In the genomic region with DNA sequence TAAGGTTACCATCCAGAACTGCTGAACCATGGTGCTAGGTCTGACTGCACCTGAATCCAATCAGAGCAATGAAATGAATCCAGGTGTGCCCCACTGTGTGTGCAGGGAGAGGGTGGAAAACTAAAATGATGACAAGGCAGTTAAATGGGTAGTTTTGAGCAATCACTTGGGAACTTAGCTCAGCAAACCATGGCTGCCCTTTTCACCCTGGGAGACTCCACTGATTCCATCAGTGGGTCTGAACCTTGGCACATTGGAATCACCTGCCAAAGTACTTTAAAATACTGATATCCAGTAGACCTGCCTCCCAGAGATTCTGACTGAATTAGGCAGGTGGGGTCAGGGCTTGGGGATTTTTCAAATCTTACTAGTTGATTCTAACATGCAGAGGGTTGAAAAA, we compare ENCODE assay signal across 15 cellular contexts. TPM values are rescaled to one million over a fixed set of nuclear protein-coding genes. Genes with fewer than 3 reads are reported as not detected.
DNase-seq lines count a peak whose midpoint lies in the region; ATAC-seq and TF ChIP-seq lines count a peak whose summit lies in the region.
"Had no signal": no experiment of that assay in that cellular context is flagged by ENCODE, and none has a peak within 500 bp of the region (broad histone marks: within the 10 kb centered on the region; RNA-seq: fewer than 3 reads in every experiment).

No MANE protein-coding gene starts in this region.

- H2BK15ac ChIP-seq in mesendoderm (replicated peaks; ENCODE audit: low read depth) = no peak overlapping the region

- no peak overlapping the region for H4K5ac ChIP-seq in mesendoderm (ENCODE audit: low read length)

- no peak overlapping the region for H3K9ac ChIP-seq in mesendoderm (ENCODE audit: low read length)
- H3K9ac ChIP-seq: BLaER1 had no signal

- ATAC-seq in GM18858 (IDR thresholded peaks at IDR 0.05; ENCODE audit: unreplicated experiment) = no peak

- no peaks in the 10 kb centered on the region for H3K79me1 ChIP-seq in mesendoderm (ENCODE audit: low read length)

- H3K9me3 ChIP-seq in esophagus squamous epithelium (no peaks in the 10 kb centered on the region), tibial artery (no peaks in the 10 kb centered on the region)
- H3K9me3 ChIP-seq: BLaER1 had no signal

- H3K27me3 ChIP-seq in mesendoderm (ENCODE audit: insufficient read depth, low read length, poor library complexity) (no peaks in the 10 kb centered on the region), esophagus squamous epithelium (no peaks in the 10 kb centered on the region), tibial artery (no peaks in the 10 kb centered on the region)
- H3K27me3 ChIP-seq: BLaER1 had no signal

- intact Hi-C loops in esophagus squamous epithelium (cut with DNase I) (no loop called here), tibial artery (cut with DNase I; ENCODE audit: low total_unique reads) (no loop called here)

- no peak overlapping the region for H3K4ac ChIP-seq in mesendoderm (ENCODE audit: low read depth, low read length)

- H2AK5ac ChIP-seq in mesendoderm (ENCODE audit: low read length) = peak overlapping the region; percentile 36

- H3K23ac ChIP-seq in mesendoderm (ENCODE audit: low read length) = no peak overlapping the region

- H3K18ac ChIP-seq in mesendoderm (ENCODE audit: low read length) = no peak overlapping the region

- H3K4me3 ChIP-seq in mesendoderm (ENCODE audit: low read length) (no peak overlapping the region), esophagus squamous epithelium (no peak overlapping the region), tibial artery (no peak overlapping the region)
- H3K4me3 ChIP-seq: BLaER1 had no signal

- peak overlapping the region; percentile 67 for H3K56ac ChIP-seq in mesendoderm (ENCODE audit: low read length)

- H3K4me2 ChIP-seq in mesendoderm (ENCODE audit: low read length) = no peak overlapping the region
- H3K4me2 ChIP-seq: BLaER1 had no signal

- H3K36me3 ChIP-seq in mesendoderm (ENCODE audit: control insufficient read depth, insufficient read depth, low read length) = no peaks in the 10 kb centered on the region
- no peaks in the 10 kb centered on the region for H3K36me3 ChIP-seq in esophagus squamous epithelium
- H3K36me3 ChIP-seq in tibial artery = no peaks in the 10 kb centered on the region
- H3K36me3 ChIP-seq: BLaER1 had no signal

- no peak overlapping the region for H3K27ac ChIP-seq in mesendoderm (ENCODE audit: low read depth, low read length)
- no peak overlapping the region for H3K27ac ChIP-seq in esophagus squamous epithelium
- H3K27ac ChIP-seq in tibial artery = no peak overlapping the region
- H3K27ac ChIP-seq: 22Rv1, BLaER1 had no signal

- peak overlapping the region; percentile 42 for H2BK5ac ChIP-seq in mesendoderm (ENCODE audit: low read length)

- no peak for TF ChIP-seq POLR2A in esophagus squamous epithelium (IDR thresholded peaks at IDR 0.05)

- no peaks in the 10 kb centered on the region for H3K79me2 ChIP-seq in mesendoderm (ENCODE audit: control insufficient read depth, insufficient read depth, low read length)

- H3K4me1 ChIP-seq in mesendoderm (ENCODE audit: control insufficient read depth, low read depth, low read length) (peaks cover 18% of the 10 kb centered on the region), esophagus squamous epithelium (peaks cover 0 to 1% (median 0%) of the 10 kb centered on the region in 3 donors), tibial artery (no peaks in the 10 kb centered on the region)

- TF ChIP-seq CTCF in esophagus squamous epithelium (IDR thresholded peaks at IDR 0.05) (no peak), tibial artery (IDR thresholded peaks at IDR 0.05) (no peak)

- H2BK120ac ChIP-seq in mesendoderm (ENCODE audit: low read depth, low read length) = no peak overlapping the region

- DNase-seq in activated CD8-positive, alpha-beta memory T cell treated with anti-CD3 and anti-CD28 coated beads for 24 hours = peak; percentile 35
- no peak for DNase-seq in activated CD8-positive, alpha-beta memory T cell treated with anti-CD3 and anti-CD28 coated beads, Interleukin-2, amount 50 U/mL, for 48 hours
- peak; percentile 49 for DNase-seq in left kidney (ENCODE audit: low read depth, low spot score)
- no peak for DNase-seq in mesendoderm
- no peak for DNase-seq in esophagus squamous epithelium (lab: John Stamatoyannopoulos, UW)
- DNase-seq in NAMALWA (ENCODE audit: low spot score) = no peak
- DNase-seq in tibial artery = no peak
- DNase-seq: AML-193, Calu3, DMS 273 treated with DMSO at 0.1 percent for 48 hours, GOT3, H9 had no signal

- no peak overlapping the region for H4K8ac ChIP-seq in mesendoderm (ENCODE audit: low read depth, low read length)

RNA-seq across cellular contexts. Expression of a gene that starts 59.8 kb away (rescaled TPM):
- 10.3 TPM for polyA plus RNA-seq in mesendoderm (2013, experiment 1 of 2)
- polyA plus RNA-seq in mesendoderm (2013, experiment 2 of 2) = 9.1 TPM
- total RNA-seq in esophagus squamous epithelium = 10 to 100 TPM; 27.3 to 52.8 (median 32.2) TPM

Comparison
In these comparisons a context has a peak if more than half of its experiments do, and no peak if none do; other contexts are left out.
1. DNase-seq: peak in activated CD8-positive, alpha-beta memory T cell treated with anti-CD3 and anti-CD28 coated beads for 24 hours (single experiment) and left kidney (single experiment); none in activated CD8-positive, alpha-beta memory T cell treated with anti-CD3 and anti-CD28 coated beads, Interleukin-2, amount 50 U/mL, for 48 hours (single experiment), mesendoderm (single experiment), esophagus squamous epithelium (single experiment), NAMALWA (single experiment) and tibial artery (0 of 2).